Comparison of ENCODE assay signal across 8 cellular contexts in the genomic region with DNA sequence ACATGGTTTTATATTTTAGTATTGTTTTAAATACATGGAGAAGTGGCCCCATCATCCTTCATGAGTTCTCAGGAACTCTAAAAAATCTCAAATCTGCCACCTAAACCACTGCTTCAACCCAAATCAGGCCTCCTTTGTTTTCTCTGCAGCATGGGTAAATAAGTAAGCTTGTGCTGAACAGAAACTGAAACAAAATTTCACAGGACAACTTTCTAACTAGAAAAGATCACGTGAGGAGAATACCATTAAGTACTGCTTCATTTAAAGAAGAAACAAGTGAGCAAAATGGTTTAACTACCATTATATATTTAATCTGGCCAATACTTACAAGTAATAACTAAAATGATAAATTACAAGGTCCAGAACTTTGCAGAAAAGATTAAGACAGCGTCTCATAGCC. TPM values are rescaled to one million over a fixed set of nuclear protein-coding genes. Genes with fewer than 3 reads are reported as not detected.
DNase-seq lines count a peak whose midpoint lies in the region; ATAC-seq and TF ChIP-seq lines count a peak whose summit lies in the region.

No MANE protein-coding gene starts in this region.

- POLR2A ChIA-PET in SK-N-SH (lab: Yijun Ruan, JAX): no interaction called here

- ATAC-seq in GM19043 (IDR thresholded peaks at IDR 0.05; ENCODE audit: low read depth, unreplicated experiment) (peak; percentile 63), HG03139 (IDR thresholded peaks at IDR 0.05; ENCODE audit: unreplicated experiment) (peak; percentile 46), aorta (ENCODE audit: low FRiP score) (no peak)

- CTCF ChIA-PET in SK-N-SH (lab: Yijun Ruan, JAX): interaction anchor here (0.6 kb wide), 1 partner anchor 1475 kb away, joined by 4 read pairs; no protein-coding TSS in a partner anchor

- no peak for TF ChIP-seq RAD21 in SK-N-SH (IDR thresholded peaks at IDR 0.05; ENCODE audit: low read length)

- no peaks in the 10 kb centered on the region for H3K79me2 ChIP-seq in SK-N-SH (ENCODE audit: insufficient read depth)

- H3K4me3 ChIP-seq in BLaER1 (peak overlapping the region; percentile 89), ovary (peak overlapping the region; percentile 10), aorta (ENCODE audit: low read length in 2 of 2) (no peak overlapping the region), prostate gland (no peak overlapping the region), SK-N-SH (ENCODE audit: low read depth in 2 of 2, low read length in 1 of 2) (no peak overlapping the region)

- H3K9me3 ChIP-seq in BLaER1 (peaks cover 30% of the 10 kb centered on the region), ovary (peaks cover 0 to 3% of the 10 kb centered on the region in 2 donors), aorta (ENCODE audit: control insufficient read depth, low read length) (peaks cover 2% of the 10 kb centered on the region), prostate gland (no peaks in the 10 kb centered on the region), SK-N-SH (no peaks in the 10 kb centered on the region)

- TF ChIP-seq CTCF in ovary (IDR thresholded peaks at IDR 0.05) (no peak), prostate gland (IDR thresholded peaks at IDR 0.05) (no peak), SK-N-SH (IDR thresholded peaks at IDR 0.05) (no peak)

- H3K9ac ChIP-seq in BLaER1 (peak overlapping the region; percentile 98), SK-N-SH (no peak overlapping the region)

- peaks cover 29% of the 10 kb centered on the region for H3K36me3 ChIP-seq in BLaER1
- no peaks in the 10 kb centered on the region for H3K36me3 ChIP-seq in ovary
- H3K36me3 ChIP-seq in aorta (ENCODE audit: control insufficient read depth in 1 of 2, insufficient read depth in 2 of 2, low read length in 1 of 2): no peaks in the 10 kb centered on the region
- H3K36me3 ChIP-seq in prostate gland: no peaks in the 10 kb centered on the region
- H3K36me3 ChIP-seq in SK-N-SH (replicated peaks in 1 of 2; ENCODE audit: control insufficient read depth in 1 of 2, insufficient read depth in 2 of 2, low read length in 1 of 2): no peaks in the 10 kb centered on the region

- H4K20me1 ChIP-seq in BLaER1: no peaks in the 10 kb centered on the region
- H4K20me1 ChIP-seq in SK-N-SH (ENCODE audit: insufficient read depth): no peaks in the 10 kb centered on the region

- TF ChIP-seq EP300 in ovary (IDR thresholded peaks at IDR 0.05) (no peak), SK-N-SH (IDR thresholded peaks at IDR 0.05; ENCODE audit: borderline replicate concordance in 1 of 2, low read depth in 1 of 2, low read length in 1 of 2) (no peak)

- TF ChIP-seq POLR2A in ovary (IDR thresholded peaks at IDR 0.05): no peak
- TF ChIP-seq POLR2A in prostate gland (IDR thresholded peaks at IDR 0.05): no peak

- DNase-seq in astrocyte of the hippocampus (ENCODE audit: low read depth, low spot score): peak; percentile 17
- DNase-seq in ovary: no peak
- no peak for DNase-seq in aorta
- DNase-seq in prostate gland (ENCODE audit: low spot score): no peak
- DNase-seq in SK-N-SH: no peak

- H3K27ac ChIP-seq in BLaER1 (peak overlapping the region; percentile 98), ovary (no peak overlapping the region), aorta (ENCODE audit: low read depth in 1 of 2, low read length in 2 of 2) (no peak overlapping the region), prostate gland (no peak overlapping the region), SK-N-SH (ENCODE audit: low read depth in 2 of 2, low read length in 1 of 2) (no peak overlapping the region)

- H3F3A ChIP-seq in SK-N-SH (replicated peaks; ENCODE audit: insufficient read depth): no peaks in the 10 kb centered on the region

- intact Hi-C loops in ovary (cut with DNase I): no loop called here
- intact Hi-C loops in aorta (cut with DNase I): no loop called here
- intact Hi-C loops in prostate gland (cut with DNase I): no loop called here

- H3K4me2 ChIP-seq in BLaER1: peak overlapping the region; percentile 88
- H3K4me2 ChIP-seq in SK-N-SH: no peak overlapping the region

- no peak overlapping the region for H2AFZ ChIP-seq in SK-N-SH (ENCODE audit: low read depth)

- WGBS in ovary, 3 donors: 38 to 48% (median 39%) methylated on average over 2 of the region's 2 CpGs
- 53 to 68% methylated on average over 2 of the region's 2 CpGs for WGBS in aorta, 2 donors
- 65% methylated on average over 2 of the region's 2 CpGs for WGBS in prostate gland
- WGBS in SK-N-SH (ENCODE audit: low lambda C conversion rate): 4% methylated on average over 2 of the region's 2 CpGs

- H3K9me2 ChIP-seq in SK-N-SH: no peaks in the 10 kb centered on the region

- H3K4me1 ChIP-seq in BLaER1 (peaks cover 31% of the 10 kb centered on the region), ovary (ENCODE audit: insufficient read depth) (peaks cover 2% of the 10 kb centered on the region), aorta (ENCODE audit: control insufficient read depth in 1 of 2, insufficient read depth in 2 of 2, low read length in 2 of 2) (no peaks in the 10 kb centered on the region), prostate gland (replicated peaks) (no peaks in the 10 kb centered on the region), SK-N-SH (ENCODE audit: control insufficient read depth in 1 of 2, insufficient read depth in 2 of 2, low read depth in 1 of 2, low read length in 1 of 2) (no peaks in the 10 kb centered on the region)

- H3K27me3 ChIP-seq in BLaER1: no peaks in the 10 kb centered on the region
- H3K27me3 ChIP-seq in ovary: no peaks in the 10 kb centered on the region
- H3K27me3 ChIP-seq in aorta (ENCODE audit: control insufficient read depth in 1 of 2, insufficient read depth in 2 of 2, low read length in 1 of 2): no peaks in the 10 kb centered on the region
- H3K27me3 ChIP-seq in prostate gland (replicated peaks; ENCODE audit: insufficient read depth): no peaks in the 10 kb centered on the region
- peaks cover 14% of the 10 kb centered on the region for H3K27me3 ChIP-seq in SK-N-SH (ENCODE audit: insufficient read depth)

TF ChIP-seq in SK-N-SH, 30 proteins besides CTCF, POLR2A, EP300 and RAD21 (continues in another document):
- no peak for TF ChIP-seq YY1 (IDR thresholded peaks at IDR 0.05; ENCODE audit: low read depth)
- TF ChIP-seq TAF1 (IDR thresholded peaks at IDR 0.05; ENCODE audit: borderline replicate concordance, low read depth, low read length): no peak
- TF ChIP-seq, protein P1, sequence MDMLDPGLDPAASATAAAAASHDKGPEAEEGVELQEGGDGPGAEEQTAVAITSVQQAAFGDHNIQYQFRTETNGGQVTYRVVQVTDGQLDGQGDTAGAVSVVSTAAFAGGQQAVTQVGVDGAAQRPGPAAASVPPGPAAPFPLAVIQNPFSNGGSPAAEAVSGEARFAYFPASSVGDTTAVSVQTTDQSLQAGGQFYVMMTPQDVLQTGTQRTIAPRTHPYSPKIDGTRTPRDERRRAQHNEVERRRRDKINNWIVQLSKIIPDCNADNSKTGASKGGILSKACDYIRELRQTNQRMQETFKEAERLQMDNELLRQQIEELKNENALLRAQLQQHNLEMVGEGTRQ (IDR thresholded peaks at IDR 0.05; ENCODE audit: borderline replicate concordance, low read depth, low read length): no peak
- no peak for TF ChIP-seq FOSL2 (IDR thresholded peaks at IDR 0.05; ENCODE audit: borderline replicate concordance, low read depth)
- TF ChIP-seq RCOR1 (IDR thresholded peaks at IDR 0.05; ENCODE audit: low read length): no peak
- no peak for TF ChIP-seq MEF2A (IDR thresholded peaks at IDR 0.05; ENCODE audit: borderline replicate concordance, low read depth)
- TF ChIP-seq POLR2AphosphoS5 (IDR thresholded peaks at IDR 0.05; ENCODE audit: low read depth, low read length): no peak
- TF ChIP-seq TCF12 (IDR thresholded peaks at IDR 0.05): no peak
- TF ChIP-seq FOXM1 (IDR thresholded peaks at IDR 0.05; ENCODE audit: low read depth): no peak
- TF ChIP-seq, protein P2, sequence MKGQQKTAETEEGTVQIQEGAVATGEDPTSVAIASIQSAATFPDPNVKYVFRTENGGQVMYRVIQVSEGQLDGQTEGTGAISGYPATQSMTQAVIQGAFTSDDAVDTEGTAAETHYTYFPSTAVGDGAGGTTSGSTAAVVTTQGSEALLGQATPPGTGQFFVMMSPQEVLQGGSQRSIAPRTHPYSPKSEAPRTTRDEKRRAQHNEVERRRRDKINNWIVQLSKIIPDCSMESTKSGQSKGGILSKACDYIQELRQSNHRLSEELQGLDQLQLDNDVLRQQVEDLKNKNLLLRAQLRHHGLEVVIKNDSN (IDR thresholded peaks at IDR 0.05; ENCODE audit: borderline replicate concordance, low read depth): no peak
- no peak for TF ChIP-seq ELF1 (IDR thresholded peaks at IDR 0.05)
- no peak for TF ChIP-seq SIN3A (IDR thresholded peaks at IDR 0.05; ENCODE audit: borderline replicate concordance, low read depth, low read length)
- TF ChIP-seq MXI1 (IDR thresholded peaks at IDR 0.05; ENCODE audit: low read depth, low read length): no peak
- TF ChIP-seq NFIC (IDR thresholded peaks at IDR 0.05; ENCODE audit: borderline replicate concordance): no peak
- TF ChIP-seq CHD2 (IDR thresholded peaks at IDR 0.05; ENCODE audit: low read length, partially characterized antibody): no peak
- no peak for TF ChIP-seq RXRA (IDR thresholded peaks at IDR 0.05; ENCODE audit: borderline replicate concordance, low read depth)

RNA-seq across cellular contexts. Expression of a gene that starts 2.5 kb away (rescaled TPM):
- 10 to 100 TPM in 2 of 7 donors, 1 to 10 TPM in 5; 1.8 to 77.3 (median 6.4) TPM for total RNA-seq in ovary
- polyA plus RNA-seq in ovary: 1 to 10 TPM in 1 of 2 donors, under 1 TPM in 1; 0.76 to 3.3 TPM
- 10 to 100 TPM; 10.5 to 22.7 TPM for total RNA-seq in aorta
- polyA plus RNA-seq in aorta: 10 to 100 TPM in 1 of 2 donors, under 1 TPM in 1; 0.26 to 14.4 TPM
- 10 to 100 TPM; 10.3 to 97.8 TPM for total RNA-seq in prostate gland
- not detected in 2 replicates for polyA plus RNA-seq in SK-N-SH (2012; rRNA removed)
- polyA plus RNA-seq in SK-N-SH (2012; cell fraction: cytosol; rRNA removed): not detected in 2 replicates
- not detected in 2 replicates for polyA plus RNA-seq in SK-N-SH (2012; cell fraction: nucleus; rRNA removed)

RNA-seq across cellular contexts. Expression of a gene that starts 39.6 kb away (rescaled TPM):
- total RNA-seq in ovary (10 to 100 TPM in 1 of 7 donors, 1 to 10 TPM in 2, under 1 TPM in 2, not detected in 2; 0.94 to 14.8 (median 1.1) TPM), aorta (1 to 10 TPM in 1 of 2 donors, under 1 TPM in 1; 0.58 to 1.0 TPM), prostate gland (under 1 TPM in 1 of 2 donors, not detected in 1; 0.91 TPM)
- polyA plus RNA-seq in ovary (under 1 TPM; 0.04 to 0.70 TPM), aorta (not detected), SK-N-SH (2012; rRNA removed) (not detected in 2 replicates)
- polyA plus RNA-seq in SK-N-SH (2012; cell fraction: cytosol; rRNA removed): not detected in 2 replicates
- not detected in 2 replicates for polyA plus RNA-seq in SK-N-SH (2012; cell fraction: nucleus; rRNA removed)

Comparison
In these comparisons a context has a peak if more than half of its experiments do, and no peak if none do; other contexts are left out.
1. H3K4me3 ChIP-seq: peak in BLaER1 (single experiment) and ovary (single experiment); none in aorta (0 of 2), prostate gland (0 of 2) and SK-N-SH (0 of 2).